ENCODE assay signal across 22 cellular contexts in the genomic region with DNA sequence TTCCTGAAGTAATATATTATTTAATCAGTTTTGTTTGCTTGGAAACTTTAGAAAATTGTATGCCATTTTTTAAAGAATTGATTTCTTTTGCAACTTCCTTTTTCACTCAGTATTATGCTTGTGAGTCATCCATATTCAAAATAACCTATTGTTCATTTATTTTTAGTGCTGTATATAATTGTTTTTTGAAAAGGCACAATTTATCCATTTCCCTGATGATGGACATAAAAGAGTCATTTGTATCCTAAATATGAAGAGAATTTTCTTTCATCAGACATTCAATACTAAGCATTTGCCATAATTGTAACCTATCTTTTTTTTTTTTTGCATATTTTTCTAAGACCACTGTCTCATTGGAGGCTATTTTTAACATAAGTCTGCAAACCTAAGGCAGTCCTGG.
"Had no signal": no experiment of that assay in that cellular context is flagged by ENCODE, and none has a peak within 500 bp of the region (broad histone marks: within the 10 kb centered on the region; RNA-seq: fewer than 3 reads in every experiment).

No MANE protein-coding gene starts in this region.

- H3K9ac ChIP-seq: neural progenitor cell had no signal

- H3K4me1 ChIP-seq: heart left ventricle, neural progenitor cell, stomach, suprapubic skin, tibial nerve had no signal

- H3K27me3 ChIP-seq: brain microvascular endothelial cell, heart left ventricle, neural progenitor cell, stomach, suprapubic skin, tibial nerve had no signal

- ATAC-seq: activated CD8-positive, alpha-beta T cell treated with anti-CD3 and anti-CD28 coated beads, Interleukin-2, amount 10 ng/mL, durations not matched to agents 7 days and 5 days; esophagus mucosa; heart left ventricle; sciatic nerve; stimulated activated memory B cell treated with anti-CD40 and anti-IgM and Interleukin-4, amounts not matched to agents 10 μg/mL and 1 μg/mL and 100 μg/mL, for 72 hours had no signal

- H3K27ac ChIP-seq: brain microvascular endothelial cell, heart left ventricle, neural progenitor cell, stomach, suprapubic skin, tibial nerve, WERI-Rb-1 had no signal

- DNase-seq: activated CD4-positive, alpha-beta T cell treated with anti-CD3 and anti-CD28 coated beads, Interleukin-2, amount 50 U/mL, for 1 hour; activated CD4-positive, CD25-positive, alpha-beta regulatory T cell treated with anti-CD3 and anti-CD28 coated beads, Interleukin-2, amount 50 U/mL, for 72 hours; activated CD8-positive, alpha-beta T cell treated with anti-CD3 and anti-CD28 coated beads, Interleukin-2, amount 10 ng/mL, durations not matched to agents 7 days and 5 days; activated gamma-delta T cell treated with Interleukin-2 at 50 U/mL for 16 hours; activated T-cell treated with anti-CD3 and anti-CD28 coated beads, Interleukin-2, amount 50 U/mL, for 1 hour; aorta; brain microvascular endothelial cell; caudate nucleus; effector memory CD4-positive, alpha-beta T cell; heart left ventricle; mesenchymal stem cell; posterior cingulate gyrus; stimulated activated CD4-positive, alpha-beta T cell treated with anti-CD3 and anti-CD28 coated beads, Interleukin-15, amount 100 ng/mL, for 24 hours; stomach; WERI-Rb-1 had no signal

- H3K4me3 ChIP-seq: heart left ventricle, neural progenitor cell, smooth muscle cell, stomach, suprapubic skin, tibial nerve had no signal

- H2AFZ ChIP-seq: neural progenitor cell had no signal

- H3K9me3 ChIP-seq: heart left ventricle, stomach, suprapubic skin, tibial nerve had no signal

- H3K4me2 ChIP-seq: neural progenitor cell, smooth muscle cell had no signal

- H3K36me3 ChIP-seq: brain microvascular endothelial cell, heart left ventricle, neural progenitor cell, stomach, suprapubic skin, tibial nerve, WERI-Rb-1 had no signal
